Comparison of ENCODE assay signal across 18 cellular contexts in the genomic region with DNA sequence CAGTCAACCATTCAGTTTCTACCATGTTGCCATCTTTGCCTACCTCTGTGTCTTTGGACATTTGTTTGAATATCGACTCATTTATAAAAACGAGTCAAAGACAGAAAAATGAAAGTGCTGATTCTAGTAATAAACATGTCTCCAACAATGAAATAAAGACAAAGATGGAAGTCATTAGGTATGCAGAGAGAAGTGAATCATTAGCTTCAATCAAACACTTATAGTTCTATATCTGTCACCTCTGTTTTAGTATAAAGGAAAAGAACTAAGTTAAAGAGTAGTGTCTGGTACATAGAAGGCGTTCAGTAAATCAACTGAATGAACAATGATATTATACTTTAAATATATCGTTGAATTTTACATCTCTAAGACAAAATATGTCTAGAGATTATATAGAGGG. TPM values are rescaled to one million over a fixed set of nuclear protein-coding genes. Genes with fewer than 3 reads are reported as not detected.
DNase-seq lines count a peak whose midpoint lies in the region; ATAC-seq and TF ChIP-seq lines count a peak whose summit lies in the region.
"Had no signal": no experiment of that assay in that cellular context is flagged by ENCODE, and none has a peak within 500 bp of the region (broad histone marks: within the 10 kb centered on the region; RNA-seq: fewer than 3 reads in every experiment).

No MANE protein-coding gene starts in this region.

- no peak for DNase-seq in activated T-cell treated with anti-CD3 and anti-CD28 coated beads, Interleukin-2, amount 50 U/mL, for 4 hours
- DNase-seq in activated T-cell treated with anti-CD3 and anti-CD28 coated beads, Interleukin-2, amount 50 U/mL, for 1 hour = no peak
- no peak for DNase-seq in activated T-helper 1 cell treated with anti-CD3 and anti-CD28 coated beads, Interleukin-12 subunit alpha, Interleukin-12 subunit beta, Interleukin-2, Interleukin-4 antibody, amounts not matched to agents 30 ng/mL and 10 ng/mL and 1 ng/mL, durations not matched to agents 14 hours and 24 hours and 36 hours (ENCODE audit: low spot score)
- DNase-seq in GM10266 (ENCODE audit: extremely low spot score) = no peak
- DNase-seq in sciatic nerve (ENCODE audit: low spot score) = no peak
- no peak for DNase-seq in mesothelial cell of epicardium (ENCODE audit: low spot score in 2 of 2, unreplicated experiment in 2 of 2)
- DNase-seq: activated CD8-positive, alpha-beta T cell treated with anti-CD3 and anti-CD28 coated beads for 36 hours; amygdala; DMS79; foreskin melanocyte; Karpas-422; NCI-H1105 had no signal

- no peak for TF ChIP-seq CTCF in GM10266 (IDR thresholded peaks at IDR 0.05; ENCODE audit: control insufficient read depth, insufficient read depth, low read depth, missing control alignments)
- TF ChIP-seq CTCF in mesothelial cell of epicardium (IDR thresholded peaks at IDR 0.05; ENCODE audit: unreplicated experiment) = no peak

- H3K27me3 Mint-ChIP-seq in activated T-cell treated with anti-CD3 and anti-CD28 coated beads, Interleukin-2, amount 50 U/mL, for 4 hours (ENCODE audit: low read depth) = no peaks in the 10 kb centered on the region
- peaks cover 30% of the 10 kb centered on the region for H3K27me3 Mint-ChIP-seq in activated T-helper 1 cell treated with anti-CD3 and anti-CD28 coated beads, Interleukin-12 subunit alpha, Interleukin-12 subunit beta, Interleukin-2, Interleukin-4 antibody, amounts not matched to agents 30 ng/mL and 10 ng/mL and 1 ng/mL, durations not matched to agents 14 hours and 24 hours and 36 hours (ENCODE audit: insufficient read depth)
- peaks cover 32% of the 10 kb centered on the region for H3K27me3 Mint-ChIP-seq in mesothelial cell of epicardium (ENCODE audit: low read depth)
- H3K27me3 Mint-ChIP-seq: activated CD8-positive, alpha-beta T cell treated with anti-CD3 and anti-CD28 coated beads for 36 hours had no signal

- H3K36me3 Mint-ChIP-seq in activated T-cell treated with anti-CD3 and anti-CD28 coated beads, Interleukin-2, amount 50 U/mL, for 4 hours (ENCODE audit: insufficient read depth) = no peaks in the 10 kb centered on the region
- H3K36me3 Mint-ChIP-seq in activated T-helper 1 cell treated with anti-CD3 and anti-CD28 coated beads, Interleukin-12 subunit alpha, Interleukin-12 subunit beta, Interleukin-2, Interleukin-4 antibody, amounts not matched to agents 30 ng/mL and 10 ng/mL and 1 ng/mL, durations not matched to agents 14 hours and 24 hours and 36 hours (ENCODE audit: low read depth) = peaks cover 4% of the 10 kb centered on the region
- no peaks in the 10 kb centered on the region for H3K36me3 Mint-ChIP-seq in mesothelial cell of epicardium

- H3K9me3 Mint-ChIP-seq in activated T-cell treated with anti-CD3 and anti-CD28 coated beads, Interleukin-2, amount 50 U/mL, for 4 hours = no peaks in the 10 kb centered on the region
- peaks cover 10% of the 10 kb centered on the region for H3K9me3 Mint-ChIP-seq in activated T-helper 1 cell treated with anti-CD3 and anti-CD28 coated beads, Interleukin-12 subunit alpha, Interleukin-12 subunit beta, Interleukin-2, Interleukin-4 antibody, amounts not matched to agents 30 ng/mL and 10 ng/mL and 1 ng/mL, durations not matched to agents 14 hours and 24 hours and 36 hours
- H3K9me3 Mint-ChIP-seq in mesothelial cell of epicardium = no peaks in the 10 kb centered on the region
- H3K9me3 Mint-ChIP-seq: activated CD8-positive, alpha-beta T cell treated with anti-CD3 and anti-CD28 coated beads for 36 hours had no signal

- H3K4me1 Mint-ChIP-seq in activated T-cell treated with anti-CD3 and anti-CD28 coated beads, Interleukin-2, amount 50 U/mL, for 4 hours (ENCODE audit: low read depth) = peaks cover 40% of the 10 kb centered on the region
- H3K4me1 Mint-ChIP-seq in activated T-helper 1 cell treated with anti-CD3 and anti-CD28 coated beads, Interleukin-12 subunit alpha, Interleukin-12 subunit beta, Interleukin-2, Interleukin-4 antibody, amounts not matched to agents 30 ng/mL and 10 ng/mL and 1 ng/mL, durations not matched to agents 14 hours and 24 hours and 36 hours (ENCODE audit: low read depth) = peaks cover 23% of the 10 kb centered on the region
- peaks cover 21% of the 10 kb centered on the region for H3K4me1 Mint-ChIP-seq in mesothelial cell of epicardium

- no peaks in the 10 kb centered on the region for H3K9me3 ChIP-seq in muscle layer of colon (ENCODE audit: low read length)
- no peaks in the 10 kb centered on the region for H3K9me3 ChIP-seq in stomach smooth muscle (ENCODE audit: control insufficient read depth in 2 of 2, low read length in 2 of 2)
- H3K9me3 ChIP-seq: mucosa of descending colon, tibial nerve had no signal

- H3K4me3 Mint-ChIP-seq in activated T-cell treated with anti-CD3 and anti-CD28 coated beads, Interleukin-2, amount 50 U/mL, for 4 hours = peak overlapping the region; percentile 81
- peak overlapping the region; percentile 38 for H3K4me3 Mint-ChIP-seq in activated T-helper 1 cell treated with anti-CD3 and anti-CD28 coated beads, Interleukin-12 subunit alpha, Interleukin-12 subunit beta, Interleukin-2, Interleukin-4 antibody, amounts not matched to agents 30 ng/mL and 10 ng/mL and 1 ng/mL, durations not matched to agents 14 hours and 24 hours and 36 hours
- H3K4me3 Mint-ChIP-seq in mesothelial cell of epicardium = no peak overlapping the region

- H3K4me3 ChIP-seq in muscle layer of colon (ENCODE audit: low read depth in 1 of 2, low read length in 2 of 2) (no peak overlapping the region), stomach smooth muscle (ENCODE audit: low read length in 2 of 2) (peak overlapping the region in 1 of 2 donors; percentile 42)
- H3K4me3 ChIP-seq: mucosa of descending colon, tibial nerve had no signal

- H3K27ac ChIP-seq in muscle layer of colon (ENCODE audit: low read depth, low read length) (peak overlapping the region; percentile 84), stomach smooth muscle (ENCODE audit: low read length) (peak overlapping the region; percentile 99)
- H3K27ac ChIP-seq: C4-2B had no signal

- H3K4me1 ChIP-seq in muscle layer of colon (ENCODE audit: insufficient read depth, low read length) (peaks cover 10% of the 10 kb centered on the region), stomach smooth muscle (ENCODE audit: control insufficient read depth, insufficient read depth, low read length) (peaks cover 27% of the 10 kb centered on the region)

- H3K9ac ChIP-seq in muscle layer of colon (ENCODE audit: low read length) = peak overlapping the region; percentile 69
- H3K9ac ChIP-seq in stomach smooth muscle (ENCODE audit: low read length in 2 of 2) = no peak overlapping the region

- peak; percentile 49 to 62 for ATAC-seq in activated T-cell treated with anti-CD3 and anti-CD28 coated beads, Interleukin-2, amount 50 U/mL, for 4 hours
- no peak for ATAC-seq in sciatic nerve
- ATAC-seq: activated CD8-positive, alpha-beta T cell treated with anti-CD3 and anti-CD28 coated beads for 36 hours; HCT116 had no signal

- no peak overlapping the region for H3K27ac Mint-ChIP-seq in activated T-helper 1 cell treated with anti-CD3 and anti-CD28 coated beads, Interleukin-12 subunit alpha, Interleukin-12 subunit beta, Interleukin-2, Interleukin-4 antibody, amounts not matched to agents 30 ng/mL and 10 ng/mL and 1 ng/mL, durations not matched to agents 14 hours and 24 hours and 36 hours
- H3K27ac Mint-ChIP-seq in mesothelial cell of epicardium = no peak overlapping the region
- H3K27ac Mint-ChIP-seq: activated CD8-positive, alpha-beta T cell treated with anti-CD3 and anti-CD28 coated beads for 36 hours had no signal

- H3K36me3 ChIP-seq in muscle layer of colon (ENCODE audit: insufficient read depth, low read length) (no peaks in the 10 kb centered on the region), stomach smooth muscle (ENCODE audit: control insufficient read depth in 2 of 2, insufficient read depth in 2 of 2, low read length in 2 of 2) (no peaks in the 10 kb centered on the region)
- H3K36me3 ChIP-seq: tibial nerve had no signal

- H3K27me3 ChIP-seq in muscle layer of colon (ENCODE audit: control insufficient read depth in 1 of 2, insufficient read depth in 2 of 2, low read length in 2 of 2) (no peaks in the 10 kb centered on the region), stomach smooth muscle (ENCODE audit: control insufficient read depth in 1 of 2, insufficient read depth in 2 of 2, low read length in 2 of 2) (no peaks in the 10 kb centered on the region)

- intact Hi-C loops in activated T-helper 1 cell treated with anti-CD3 and anti-CD28 coated beads, Interleukin-12 subunit alpha, Interleukin-12 subunit beta, Interleukin-2, Interleukin-4 antibody, amounts not matched to agents 30 ng/mL and 10 ng/mL and 1 ng/mL, durations not matched to agents 14 hours and 24 hours and 36 hours (cut with micrococcal nuclease) = loop anchor here (1.0 to 10.0 kb wide), 2 partner anchors 8 to 914 kb away; no protein-coding TSS in a partner anchor
- intact Hi-C loops in sciatic nerve (cut with DNase I) = no loop called here

RNA-seq across cellular contexts. Expression of gene TSPAN2, which starts 1.7 kb away (rescaled TPM):
- under 1 TPM in 2 of 3 donors, not detected in 1; 0.16 to 0.30 TPM for total RNA-seq in activated T-cell treated with anti-CD3 and anti-CD28 coated beads, Interleukin-2, amount 50 U/mL, for 4 hours
- total RNA-seq in activated T-helper 1 cell treated with anti-CD3 and anti-CD28 coated beads, Interleukin-12 subunit alpha, Interleukin-12 subunit beta, Interleukin-2, Interleukin-4 antibody, amounts not matched to agents 30 ng/mL and 10 ng/mL and 1 ng/mL, durations not matched to agents 14 hours and 24 hours and 36 hours = 0.34 and 0.44 TPM in 2 replicates
- total RNA-seq in sciatic nerve = 2.9 TPM
- 12.1 to 14.2 TPM (median 12.2 TPM) in 3 replicates for total RNA-seq in mesothelial cell of epicardium
